ENCODE assay signal across 16 cellular contexts in genomic region chr7:47045169-47045568, GRCh38.
A peak's percentile ranks its signal among the peaks of the same experiment; 100 is the strongest.
DNase-seq lines count a peak whose midpoint lies in the region; ATAC-seq and TF ChIP-seq lines count a peak whose summit lies in the region.
"Had no signal": no experiment of that assay in that cellular context is flagged by ENCODE, and none has a peak within 500 bp of the region (broad histone marks: within the 10 kb centered on the region; RNA-seq: fewer than 3 reads in every experiment).

No MANE protein-coding gene starts in this region.

- peaks cover 26% of the 10 kb centered on the region for H3F3A ChIP-seq in smooth muscle cell (ENCODE audit: low read depth)

- no peak overlapping the region for H3K4me3 ChIP-seq in LNCaP clone FGC (ENCODE audit: low read depth, low read length)
- H3K4me3 ChIP-seq in fibroblast of the aortic adventitia (ENCODE audit: low read depth, low read length), result no peak overlapping the region
- no peak overlapping the region for H3K4me3 ChIP-seq in mesodermal cell (ENCODE audit: extremely low read depth, insufficient read depth, low read length, poor library complexity, severe bottlenecking)
- no peak overlapping the region for H3K4me3 ChIP-seq in smooth muscle cell
- no peak overlapping the region for H3K4me3 ChIP-seq in mammary epithelial cell (replicated peaks in 1 of 3; ENCODE audit: insufficient read depth in 1 of 3, low read depth in 2 of 3, low read length in 3 of 3)
- H3K4me3 ChIP-seq: body of pancreas, transverse colon had no signal

- no peaks in the 10 kb centered on the region for H4K20me1 ChIP-seq in smooth muscle cell (ENCODE audit: low read depth)
- H4K20me1 ChIP-seq in mammary epithelial cell (ENCODE audit: insufficient read depth, low read length), result no peaks in the 10 kb centered on the region

- DNase-seq in LNCaP clone FGC (ENCODE audit: low read depth) (peak; percentile 75), fibroblast of the aortic adventitia (ENCODE audit: low read depth) (peak; percentile 14), smooth muscle cell (lab: John Stamatoyannopoulos, UW; ENCODE audit: unreplicated experiment) (no peak), NCI-H2029 (lab: John Stamatoyannopoulos, UW) (no peak), mammary epithelial cell (no peak)
- DNase-seq: activated gamma-delta T cell; CD4-positive, CD25-positive, alpha-beta regulatory T cell; effector memory CD8-positive, alpha-beta T cell; MM.1S; SIG-M5; transverse colon had no signal

- H3K9me3 ChIP-seq in mesodermal cell (ENCODE audit: control insufficient read depth, low read length) (no peaks in the 10 kb centered on the region), smooth muscle cell (replicated peaks; ENCODE audit: low read depth) (no peaks in the 10 kb centered on the region), mammary epithelial cell (replicated peaks; ENCODE audit: insufficient read depth, low read length) (no peaks in the 10 kb centered on the region)
- H3K9me3 ChIP-seq: body of pancreas, neutrophil, transverse colon had no signal

- in situ Hi-C loops in mammary epithelial cell (cut with MboI; ENCODE audit: low sequenced_read_pairs in 2 of 2), result no loop called here

- peak overlapping the region; percentile 88 for H3K27ac ChIP-seq in mesodermal cell (ENCODE audit: low read depth, low read length, severe bottlenecking)
- peak overlapping the region; percentile 48 for H3K27ac ChIP-seq in smooth muscle cell (ENCODE audit: low read depth)
- H3K27ac ChIP-seq in mammary epithelial cell (ENCODE audit: insufficient read depth, low read depth, low read length), result no peak overlapping the region
- H3K27ac ChIP-seq: body of pancreas, neutrophil had no signal

- 76 to 77% methylated on average over 3 of the region's 4 CpGs for WGBS in mesodermal cell (ENCODE audit: insufficient coverage in 2 of 2), 2 experiments
- 9% methylated on average over 4 of the region's 4 CpGs for WGBS in smooth muscle cell (ENCODE audit: low lambda C conversion rate)
- 60% methylated on average over 4 of the region's 4 CpGs for WGBS in mammary epithelial cell (ENCODE audit: low coverage, missing lambda C conversion rate)

- BruUV-seq in mammary epithelial cell (replicated peaks; lab: Mats Ljungman, UMichigan), result no TSS peak

- intact Hi-C loops in mammary epithelial cell (cut with micrococcal nuclease), result no loop called here

- H3K4me2 ChIP-seq in smooth muscle cell, result peak overlapping the region; percentile 62
- no peak overlapping the region for H3K4me2 ChIP-seq in mammary epithelial cell (ENCODE audit: insufficient read depth, low read depth, low read length)

- H3K4me1 ChIP-seq in mesodermal cell (ENCODE audit: control insufficient read depth, insufficient read depth, low read length, poor library complexity, severe bottlenecking) (peaks cover 27% of the 10 kb centered on the region), smooth muscle cell (ENCODE audit: low read depth) (peaks cover 7% of the 10 kb centered on the region), mammary epithelial cell (ENCODE audit: insufficient read depth, low read length) (no peaks in the 10 kb centered on the region)
- H3K4me1 ChIP-seq: body of pancreas had no signal

- H3K79me2 ChIP-seq in smooth muscle cell (ENCODE audit: low read depth) (no peaks in the 10 kb centered on the region), mammary epithelial cell (ENCODE audit: insufficient read depth, low read length) (no peaks in the 10 kb centered on the region)

- CTCF ChIA-PET in mammary epithelial cell (lab: Charles Lee; ENCODE audit: low non-redundant PET), result no interaction called here

- H3K9ac ChIP-seq in smooth muscle cell (ENCODE audit: low read depth), result no peak overlapping the region
- H3K9ac ChIP-seq in mammary epithelial cell (ENCODE audit: insufficient read depth, low read length), result no peak overlapping the region

- dilution Hi-C loops in mammary epithelial cell (cut with HindIII; ENCODE audit: low sequenced_read_pairs), result no loop called here

- H3K36me3 ChIP-seq in mesodermal cell (ENCODE audit: control insufficient read depth, insufficient read depth, low read length), result no peaks in the 10 kb centered on the region
- H3K36me3 ChIP-seq in smooth muscle cell (ENCODE audit: low read depth), result no peaks in the 10 kb centered on the region
- H3K36me3 ChIP-seq in mammary epithelial cell (ENCODE audit: insufficient read depth, low read length), result no peaks in the 10 kb centered on the region
- H3K36me3 ChIP-seq: neutrophil, transverse colon had no signal

- TF ChIP-seq CTCF in LNCaP clone FGC (IDR thresholded peaks at IDR 0.05; ENCODE audit: control insufficient read depth, extremely low read depth, insufficient read depth) (no peak), fibroblast of the aortic adventitia (IDR thresholded peaks at IDR 0.05; ENCODE audit: insufficient read depth, low read length) (no peak), smooth muscle cell (IDR thresholded peaks at IDR 0.05; ENCODE audit: borderline replicate concordance, insufficient read depth, poor library complexity, severe bottlenecking) (no peak), mammary epithelial cell (conservative IDR thresholded peaks at IDR 0.05 in 1 of 2, IDR thresholded peaks at IDR 0.05 in 1 of 2; ENCODE audit: extremely low read depth in 1 of 2, insufficient read depth in 1 of 2, low read depth in 1 of 2, low read length in 2 of 2) (no peak)

- ATAC-seq in HG03469 (IDR thresholded peaks at IDR 0.05; ENCODE audit: unreplicated experiment), result no peak
- ATAC-seq in GM21447 (IDR thresholded peaks at IDR 0.05; ENCODE audit: unreplicated experiment), result no peak
- ATAC-seq: body of pancreas; effector memory CD8-positive, alpha-beta T cell had no signal

- H3K27me3 ChIP-seq in smooth muscle cell (ENCODE audit: low read depth), result no peaks in the 10 kb centered on the region
- H3K27me3 ChIP-seq in mammary epithelial cell (ENCODE audit: insufficient read depth, low read length), result peaks cover 13% of the 10 kb centered on the region
- H3K27me3 ChIP-seq: body of pancreas, neutrophil, transverse colon had no signal

- H2AFZ ChIP-seq in smooth muscle cell (ENCODE audit: low read depth), result peak overlapping the region; percentile 8
- no peak overlapping the region for H2AFZ ChIP-seq in mammary epithelial cell (ENCODE audit: low read depth, low read length)

Comparison
In these comparisons a context has a peak if more than half of its experiments do, and no peak if none do; other contexts are left out.
1. DNase-seq: peak in LNCaP clone FGC (single experiment) and fibroblast of the aortic adventitia (single experiment); none in smooth muscle cell (single experiment), NCI-H2029 (single experiment) and mammary epithelial cell (single experiment).